ENCODE assay signal across 13 cellular contexts in genomic region chr1:54982739-54983138, GRCh38. TPM values are rescaled to one million over a fixed set of nuclear protein-coding genes. Genes with fewer than 3 reads are reported as not detected.
DNase-seq lines count a peak whose midpoint lies in the region; ATAC-seq and FAIRE-seq lines count a peak whose summit lies in the region.
"Had no signal": no experiment of that assay in that cellular context is flagged by ENCODE, and none has a peak within 500 bp of the region (broad histone marks: within the 10 kb centered on the region; RNA-seq: fewer than 3 reads in every experiment).

No MANE protein-coding gene starts in this region.

- ATAC-seq in left colon, result no peak
- ATAC-seq: foreskin keratinocyte had no signal

- in situ Hi-C loops in G401 (cut with HindIII; ENCODE audit: low sequenced_read_pairs), result no loop called here

- DNase-seq in G401 (ENCODE audit: low spot score), result peak; percentile 26
- DNase-seq in NCI-H1436 (lab: John Stamatoyannopoulos, UW), result peak; percentile 45
- DNase-seq in NCI-H748 (lab: John Stamatoyannopoulos, UW; ENCODE audit: unreplicated experiment), result peak; percentile 98
- peak; percentile 41 to 42 for DNase-seq in left colon
- no peak for DNase-seq in SKM-1 (lab: John Stamatoyannopoulos, UW; ENCODE audit: unreplicated experiment)
- no peak for DNase-seq in HTR-8/SVneo (ENCODE audit: insufficient read length, low spot score)
- DNase-seq in dermis blood vessel endothelial cell, result no peak
- DNase-seq in germinal center (ENCODE audit: low spot score), result no peak
- DNase-seq: activated naive CD4-positive, alpha-beta T cell treated with Interleukin-2 at 50 U/mL for 16 hours; CD8-positive, alpha-beta memory T cell; foreskin keratinocyte; mesendoderm had no signal

- intact Hi-C loops in left colon (cut with DNase I, micrococcal nuclease), result no loop called here

- no peak for FAIRE-seq in HTR-8/SVneo (lab: Jason Lieb, UNC)

RNA-seq across cellular contexts. Expression of gene TMEM61, which starts 2.3 kb away (rescaled TPM):
- not detected in 2 replicates for total RNA-seq in G401 (2014; rRNA removed; shearing (Covaris generic))
- total RNA-seq in left colon, result 10 to 100 TPM; 12.2 to 19.8 TPM
- total RNA-seq in dermis blood vessel endothelial cell, result not detected in 2 replicates
- total RNA-seq: CD8-positive, alpha-beta memory T cell; omental fat pad had no signal

RNA-seq across cellular contexts. Expression of gene BSND, which starts 16.0 kb away (rescaled TPM):
- not detected in 2 replicates for total RNA-seq in G401 (2014; rRNA removed; shearing (Covaris generic))
- not detected for total RNA-seq in left colon
- total RNA-seq in dermis blood vessel endothelial cell, result not detected in 2 replicates
- total RNA-seq: CD8-positive, alpha-beta memory T cell; foreskin keratinocyte; omental fat pad had no signal

RNA-seq across cellular contexts. Expression of gene PCSK9, which starts 56.6 kb away (rescaled TPM):
- total RNA-seq in G401 (2014; rRNA removed; shearing (Covaris generic)), result 0.06 TPM in 1 of 2 replicates, not detected in the other
- 10 to 100 TPM; 12.6 to 37.0 TPM for total RNA-seq in left colon
- total RNA-seq in dermis blood vessel endothelial cell, result 0.70 TPM in 1 of 2 replicates, not detected in the other
- total RNA-seq: CD8-positive, alpha-beta memory T cell had no signal

Comparison
In these comparisons a context has a peak if more than half of its experiments do, and no peak if none do; other contexts are left out.
1. DNase-seq: peak in G401 (single experiment), NCI-H1436 (single experiment), NCI-H748 (single experiment) and left colon (2 of 2); none in SKM-1 (single experiment), HTR-8/SVneo (single experiment), dermis blood vessel endothelial cell (single experiment) and germinal center (single experiment).
2. RNA of gene TMEM61, which starts 2.3 kb away (total RNA-seq): 12.2 to 19.8 TPM in left colon; not detected in G401 and not detected in dermis blood vessel endothelial cell; every median in the first group is over 10 times any median in the second.